Comparison of ENCODE assay signal across 14 cellular contexts in the genomic region with DNA sequence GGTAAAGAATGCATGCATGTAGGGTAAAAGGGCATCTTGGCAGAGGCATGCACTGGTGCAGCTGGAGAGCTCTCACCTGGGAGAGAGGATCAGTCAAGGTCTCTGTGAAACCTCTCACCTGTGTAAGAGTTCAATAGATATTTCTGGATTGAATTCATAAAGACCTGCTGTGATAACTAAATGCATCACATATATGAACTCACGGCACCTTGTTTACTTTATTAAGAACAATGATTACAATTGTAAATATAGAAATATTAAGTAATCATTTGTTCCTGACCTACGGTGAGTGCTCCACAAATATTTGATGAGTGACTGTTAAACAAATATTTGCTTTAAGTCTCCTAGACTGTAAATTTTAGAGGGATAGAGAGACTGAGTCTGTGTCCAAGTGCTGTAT.
"Had no signal": no experiment of that assay in that cellular context is flagged by ENCODE, and none has a peak within 500 bp of the region (broad histone marks: within the 10 kb centered on the region; RNA-seq: fewer than 3 reads in every experiment).

No MANE protein-coding gene starts in this region.

- H2AFZ ChIP-seq: neural progenitor cell had no signal

- DNase-seq: activated CD4-positive, alpha-beta T cell treated with anti-CD3 and anti-CD28 coated beads, Interleukin-2, amount 50 U/mL, for 4 hours; activated gamma-delta T cell treated with Interleukin-2 at 50 U/mL for 16 hours; effector CD8-positive, alpha-beta T cell; heart right ventricle; left ventricle myocardium superior; mesendoderm; naive thymus-derived CD4-positive, alpha-beta T cell; stimulated activated CD4-positive, alpha-beta T cell treated with anti-CD3 and anti-CD28 coated beads, Interleukin-4, amount 100 ng/mL, for 24 hours; testis had no signal

- H3K9me3 ChIP-seq: esophagus muscularis mucosa, heart right ventricle, testis had no signal

- ATAC-seq: heart right ventricle; left ventricle myocardium superior; naive thymus-derived CD4-positive, alpha-beta T cell; sciatic nerve; stimulated activated memory B cell treated with anti-CD40 and anti-IgM and Interleukin-4, amounts not matched to agents 10 μg/mL and 1 μg/mL and 100 μg/mL, for 72 hours had no signal

- H3K4me1 ChIP-seq: heart right ventricle, neural progenitor cell, testis had no signal

- H3K4me2 ChIP-seq: neural progenitor cell had no signal

- H3K27me3 ChIP-seq: cardiac muscle cell, esophagus muscularis mucosa, heart right ventricle, neural progenitor cell, testis had no signal

- H3K4me3 ChIP-seq: cardiac muscle cell, esophagus muscularis mucosa, heart right ventricle, neural progenitor cell, testis had no signal

- H3K27ac ChIP-seq: cardiac muscle cell, esophagus muscularis mucosa, heart right ventricle, neural progenitor cell, testis had no signal

- H3K36me3 ChIP-seq: cardiac muscle cell, esophagus muscularis mucosa, heart right ventricle, neural progenitor cell had no signal

- H3K9ac ChIP-seq: neural progenitor cell had no signal
